1 cellular context compared by ENCODE assay signal in genomic region chr22:35835998-35836691, GRCh38.
TF ChIP-seq lines count a peak whose summit lies in the region.

No MANE protein-coding gene starts in this region.

TF ChIP-seq in HEK293, 187 proteins besides CTCF, POLR2A, EP300 and RAD21 (continued from another document and continues in another):
- TF ChIP-seq TSHZ1 (tag by site-specific recombination; IDR thresholded peaks at IDR 0.05; ENCODE audit: borderline replicate concordance) (no peak), ZNF202 (tag by site-specific recombination; IDR thresholded peaks at IDR 0.05; ENCODE audit: borderline replicate concordance) (no peak), ZNF707 (tag by site-specific recombination; IDR thresholded peaks at IDR 0.05) (no peak), ZNF830 (tag by site-specific recombination; IDR thresholded peaks at IDR 0.05; ENCODE audit: low read depth) (no peak), ZNF658 (tag by site-specific recombination; IDR thresholded peaks at IDR 0.05) (no peak), ZBTB49 (tag by site-specific recombination; IDR thresholded peaks at IDR 0.05; ENCODE audit: low read depth) (no peak), ZBTB10 (tag by site-specific recombination; IDR thresholded peaks at IDR 0.05) (no peak), ZNF146 (tag by site-specific recombination; IDR thresholded peaks at IDR 0.05) (no peak), ZSCAN16 (tag by site-specific recombination; IDR thresholded peaks at IDR 0.05) (no peak), ZNF280D (tag by site-specific recombination; IDR thresholded peaks at IDR 0.05) (no peak), ZNF140 (tag by site-specific recombination; IDR thresholded peaks at IDR 0.05) (no peak), ZNF214 (tag by site-specific recombination; IDR thresholded peaks at IDR 0.05; ENCODE audit: borderline replicate concordance) (no peak), ZSCAN5A (tag by site-specific recombination; IDR thresholded peaks at IDR 0.05) (no peak), ZNF433 (tag by site-specific recombination; IDR thresholded peaks at IDR 0.05; ENCODE audit: low read depth) (no peak), ZNF335 (tag by site-specific recombination; conservative IDR thresholded peaks at IDR 0.05) (peak; percentile 73), ZNF324 (tag by site-specific recombination; IDR thresholded peaks at IDR 0.05) (no peak; the same call in 1 of the 2 replicates), ZNF155 (tag by site-specific recombination; IDR thresholded peaks at IDR 0.05) (no peak), SP7 (tag by site-specific recombination; IDR thresholded peaks at IDR 0.05) (peak; percentile 76), ZNF843 (tag by site-specific recombination; IDR thresholded peaks at IDR 0.05) (no peak), ZNF394 (tag by site-specific recombination; IDR thresholded peaks at IDR 0.05; ENCODE audit: borderline replicate concordance) (peak; percentile 60; the same call in 1 of the 2 replicates), ZNF610 (tag by site-specific recombination; IDR thresholded peaks at IDR 0.05; ENCODE audit: borderline replicate concordance) (no peak), ZBTB21 (tag by site-specific recombination; IDR thresholded peaks at IDR 0.05) (no peak), ZBTB20 (tag by site-specific recombination; IDR thresholded peaks at IDR 0.05) (peak; percentile 18; the same call in 1 of the 2 replicates), BCL11B (tag by site-specific recombination; IDR thresholded peaks at IDR 0.05; ENCODE audit: low read depth) (peak; percentile 53; the same call in 1 of the 2 replicates), ZNF239 (tag by site-specific recombination; IDR thresholded peaks at IDR 0.05) (no peak), ZNF19 (tag by site-specific recombination; IDR thresholded peaks at IDR 0.05; ENCODE audit: low read depth) (no peak), ZNF580 (tag by site-specific recombination; IDR thresholded peaks at IDR 0.05) (no peak), HOXC10 (CRISPR knock-in tag; IDR thresholded peaks at IDR 0.05) (no peak), ZNF16 (tag by site-specific recombination; IDR thresholded peaks at IDR 0.05; ENCODE audit: low read depth) (no peak), SCRT2 (tag by site-specific recombination; IDR thresholded peaks at IDR 0.05) (no peak), ELK4 (IDR thresholded peaks at IDR 0.05; ENCODE audit: borderline replicate concordance, low read depth, low read length) (no peak), ZNF157 (tag by site-specific recombination; IDR thresholded peaks at IDR 0.05) (no peak), SP2 (tag by site-specific recombination; IDR thresholded peaks at IDR 0.05) (peak; percentile 47), ZNF704 (tag by site-specific recombination; IDR thresholded peaks at IDR 0.05) (no peak), ZNF596 (tag by site-specific recombination; IDR thresholded peaks at IDR 0.05) (peak; percentile 40; the same call in 1 of the 2 replicates), ZXDB (tag by site-specific recombination; IDR thresholded peaks at IDR 0.05) (peak; percentile 66), ZNF645 (tag by site-specific recombination; IDR thresholded peaks at IDR 0.05) (no peak), ZNF837 (tag by site-specific recombination; IDR thresholded peaks at IDR 0.05) (no peak), ZNF416 (tag by site-specific recombination; IDR thresholded peaks at IDR 0.05) (no peak), ZNF449 (tag by site-specific recombination; IDR thresholded peaks at IDR 0.05) (no peak)
